In the genomic region with DNA sequence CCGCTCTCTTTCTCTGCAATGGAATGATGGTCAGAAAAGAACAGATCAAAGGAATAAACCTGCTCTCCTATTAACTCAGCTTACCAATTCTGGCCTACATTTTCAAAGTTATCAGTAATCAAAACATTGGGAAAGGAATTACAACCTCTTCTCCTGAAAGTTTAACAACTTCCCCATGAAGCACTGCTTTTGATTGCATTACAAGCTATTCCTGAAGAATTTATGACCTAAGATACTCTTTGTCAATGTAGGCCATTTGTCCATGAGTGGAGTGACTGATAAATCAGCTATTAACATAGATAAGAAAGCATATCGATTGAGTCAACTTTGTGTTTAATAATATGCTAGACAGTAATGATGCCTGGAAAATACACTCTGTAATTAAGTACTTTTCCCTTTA, we compare ENCODE assay signal across 15 cellular contexts.
DNase-seq lines count a peak whose midpoint lies in the region; ATAC-seq and TF ChIP-seq lines count a peak whose summit lies in the region.
"Had no signal": no experiment of that assay in that cellular context is flagged by ENCODE, and none has a peak within 500 bp of the region (broad histone marks: within the 10 kb centered on the region; RNA-seq: fewer than 3 reads in every experiment).

No MANE protein-coding gene starts in this region.

- no peak overlapping the region for H2AK5ac ChIP-seq in mesendoderm (ENCODE audit: low read length)

- H3K27ac Mint-ChIP-seq in Caco-2 (ENCODE audit: unreplicated experiment): peak overlapping the region; percentile 58
- H3K27ac Mint-ChIP-seq: B cell; CD4-positive, alpha-beta T cell had no signal

- no peak overlapping the region for H4K5ac ChIP-seq in mesendoderm (ENCODE audit: low read length)

- TF ChIP-seq CTCF in Caco-2 (IDR thresholded peaks at IDR 0.05; ENCODE audit: insufficient read depth in 1 of 2, low read depth in 1 of 2, low read length in 1 of 2, severe bottlenecking in 1 of 2, unreplicated experiment in 1 of 2): no peak

- H3K27ac ChIP-seq in HUES48 (ENCODE audit: low read depth, low read length) (peak overlapping the region; percentile 84), mesendoderm (ENCODE audit: low read depth, low read length) (peak overlapping the region; percentile 79)

- no peaks in the 10 kb centered on the region for H3K79me2 ChIP-seq in mesendoderm (ENCODE audit: control insufficient read depth, insufficient read depth, low read length)

- H3K9me3 ChIP-seq in Caco-2: peaks cover 5% of the 10 kb centered on the region; the same call in 1 of the 2 replicates
- H3K9me3 ChIP-seq in HUES48 (ENCODE audit: control insufficient read depth, insufficient read depth, low read length): no peaks in the 10 kb centered on the region

- peak overlapping the region; percentile 36 for H3K4ac ChIP-seq in mesendoderm (ENCODE audit: low read depth, low read length)

- H3K56ac ChIP-seq in mesendoderm (ENCODE audit: low read length): peak overlapping the region; percentile 22

- H3K27me3 ChIP-seq in Caco-2 (replicated peaks; ENCODE audit: control insufficient read depth, insufficient read depth, low read length) (no peaks in the 10 kb centered on the region), HUES48 (ENCODE audit: control insufficient read depth, insufficient read depth, low read length) (no peaks in the 10 kb centered on the region), mesendoderm (ENCODE audit: insufficient read depth, low read length, poor library complexity) (no peaks in the 10 kb centered on the region)

- H2BK5ac ChIP-seq in mesendoderm (ENCODE audit: low read length): peak overlapping the region; percentile 18

- H3K4me3 ChIP-seq in Caco-2 (ENCODE audit: low read depth, low read length) (no peak overlapping the region), HUES48 (ENCODE audit: low read depth, low read length) (no peak overlapping the region), mesendoderm (ENCODE audit: low read length) (no peak overlapping the region)

- DNase-seq in Caco-2 (peak in 1 of 2 experiments; percentile 62), NCI-H146 treated with DMSO at 0.1 percent for 48 hours (lab: John Stamatoyannopoulos, UW; ENCODE audit: unreplicated experiment) (peak; percentile 47), mesendoderm (peak; percentile 74), germinal center (ENCODE audit: low spot score) (no peak)
- no peak for DNase-seq in stimulated activated CD4-positive, alpha-beta T cell treated with anti-CD3 and anti-CD28 coated beads, Interleukin-4, amount 100 ng/mL, for 4 hours
- DNase-seq: C1 segment of cervical spinal cord; CD4-positive, alpha-beta T cell; DMS79 treated with DMSO at 0.1 percent for 48 hours; EL; IMR-90; KBM-7 had no signal

- H4K8ac ChIP-seq in mesendoderm (ENCODE audit: low read depth, low read length): no peak overlapping the region

- H2BK120ac ChIP-seq in mesendoderm (ENCODE audit: low read depth, low read length): peak overlapping the region; percentile 92

- peak overlapping the region; percentile 83 for H3K18ac ChIP-seq in mesendoderm (ENCODE audit: low read length)

- no peak for ATAC-seq in GM21447 (IDR thresholded peaks at IDR 0.05; ENCODE audit: unreplicated experiment)
- ATAC-seq: HCT116 had no signal

- CTCF ChIA-PET in Caco-2 (lab: Charles Lee): interaction anchor here (0.6 to 1.4 kb wide), 4 partner anchors 19 to 167 kb away, joined by 3 to 7 read pairs (median 4); no protein-coding TSS in a partner anchor

- H3K4me2 ChIP-seq in mesendoderm (ENCODE audit: low read length): no peak overlapping the region

- no TSS peak for BruUV-seq in Caco-2 (replicated peaks; lab: Mats Ljungman, UMichigan)

- POLR2A ChIA-PET in Caco-2 (lab: Charles Lee): interaction anchor here (0.6 to 0.8 kb wide), 2 partner anchors 19 to 183 kb away, joined by 3 to 12 read pairs; no protein-coding TSS in a partner anchor

- H3K4me1 ChIP-seq in Caco-2: peaks cover 24% of the 10 kb centered on the region
- peaks cover 20% of the 10 kb centered on the region for H3K4me1 ChIP-seq in HUES48 (ENCODE audit: control insufficient read depth, insufficient read depth, low read length)
- H3K4me1 ChIP-seq in mesendoderm (ENCODE audit: control insufficient read depth, low read depth, low read length): no peaks in the 10 kb centered on the region

- no peak overlapping the region for H3K23ac ChIP-seq in mesendoderm (ENCODE audit: low read length)

- intact Hi-C loops in Caco-2 (cut with micrococcal nuclease; ENCODE audit: unreplicated experiment): loop anchor here (1.0 to 5.0 kb wide), 6 partner anchors 8 to 143 kb away; no protein-coding TSS in a partner anchor

- peaks cover 26% of the 10 kb centered on the region for H3K9me3 Mint-ChIP-seq in Caco-2 (ENCODE audit: unreplicated experiment)
- H3K9me3 Mint-ChIP-seq: CD4-positive, alpha-beta T cell had no signal

- H3K4me1 Mint-ChIP-seq in Caco-2 (ENCODE audit: low read depth, unreplicated experiment): peaks cover 7% of the 10 kb centered on the region

- no peaks in the 10 kb centered on the region for H3K79me1 ChIP-seq in mesendoderm (ENCODE audit: low read length)

- H3K9ac ChIP-seq in HUES48 (ENCODE audit: low read depth, low read length) (no peak overlapping the region), mesendoderm (ENCODE audit: low read length) (no peak overlapping the region)

- no peak overlapping the region for H2BK15ac ChIP-seq in mesendoderm (replicated peaks; ENCODE audit: low read depth)

- H3K36me3 Mint-ChIP-seq in Caco-2 (ENCODE audit: insufficient read depth, unreplicated experiment): peaks cover 6% of the 10 kb centered on the region

- H3K36me3 ChIP-seq in Caco-2 (ENCODE audit: control insufficient read depth, insufficient read depth, low read length): no peaks in the 10 kb centered on the region
- no peaks in the 10 kb centered on the region for H3K36me3 ChIP-seq in HUES48 (ENCODE audit: control insufficient read depth, insufficient read depth, low read length)
- H3K36me3 ChIP-seq in mesendoderm (ENCODE audit: control insufficient read depth, insufficient read depth, low read length): no peaks in the 10 kb centered on the region

- peak overlapping the region; percentile 28 for H3K4me3 Mint-ChIP-seq in Caco-2 (ENCODE audit: unreplicated experiment)
- H3K4me3 Mint-ChIP-seq: B cell; CD4-positive, alpha-beta T cell had no signal

- no CpG with 5 or more reads among the region's 2 CpGs for WGBS in mesendoderm (ENCODE audit: extremely low coverage, insufficient coverage, low lambda C conversion rate)

- no peaks in the 10 kb centered on the region for H3K27me3 Mint-ChIP-seq in Caco-2 (ENCODE audit: insufficient read depth, unreplicated experiment)
- H3K27me3 Mint-ChIP-seq: B cell; CD4-positive, alpha-beta T cell had no signal

Comparison
In these comparisons a context has a peak if more than half of its experiments do, and no peak if none do; other contexts are left out.
1. DNase-seq: peak in NCI-H146 treated with DMSO at 0.1 percent for 48 hours (single experiment) and mesendoderm (single experiment); none in germinal center (single experiment) and stimulated activated CD4-positive, alpha-beta T cell treated with anti-CD3 and anti-CD28 coated beads, Interleukin-4, amount 100 ng/mL, for 4 hours (0 of 2).